19 cellular contexts compared by ENCODE assay signal in the genomic region with DNA sequence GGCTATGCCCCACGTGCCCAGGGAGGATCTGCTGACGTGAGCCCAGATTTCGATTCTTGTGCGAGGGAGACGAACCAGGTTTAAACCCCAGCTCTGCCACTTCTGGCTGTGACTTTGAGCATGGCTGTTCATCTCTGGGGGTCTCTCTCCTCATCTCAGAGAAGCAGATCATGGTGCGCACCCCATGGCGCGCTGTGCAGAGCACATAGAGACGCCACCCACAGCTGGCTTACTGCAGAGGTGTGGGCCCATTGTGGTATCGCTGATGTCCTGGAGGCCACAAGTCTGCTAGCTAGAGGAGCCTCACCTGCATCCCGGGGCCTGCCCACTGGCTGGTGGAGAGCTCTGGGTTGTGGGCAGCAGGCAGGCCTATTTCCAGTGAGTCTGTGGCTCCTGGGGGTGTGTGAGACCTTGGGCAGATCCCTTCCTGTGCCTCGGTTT.
DNase-seq lines count a peak whose midpoint lies in the region; ATAC-seq and TF ChIP-seq lines count a peak whose summit lies in the region.
"Had no signal": no experiment of that assay in that cellular context is flagged by ENCODE, and none has a peak within 500 bp of the region (broad histone marks: within the 10 kb centered on the region; RNA-seq: fewer than 3 reads in every experiment).

No MANE protein-coding gene starts in this region.

- H3K27ac Mint-ChIP-seq in chondrocyte (ENCODE audit: unreplicated experiment) (no peak overlapping the region), H9 (no peak overlapping the region)

- H3K27me3 ChIP-seq in DND-41 (ENCODE audit: insufficient read depth, low read length, poor library complexity) = no peaks in the 10 kb centered on the region
- H3K27me3 ChIP-seq in IMR-90 (ENCODE audit: control insufficient read depth, insufficient read depth, low read length) = peaks cover 4% of the 10 kb centered on the region; the same call in 1 of the 2 replicates
- no peaks in the 10 kb centered on the region for H3K27me3 ChIP-seq in spleen (replicated peaks in 1 of 7)
- no peaks in the 10 kb centered on the region for H3K27me3 ChIP-seq in H9 (ENCODE audit: insufficient read depth, low read length)
- no peaks in the 10 kb centered on the region for H3K27me3 ChIP-seq in body of pancreas

- ATAC-seq in DND-41 (ENCODE audit: insufficient read depth, low read depth) (no peak), IMR-90 (ENCODE audit: low read depth) (no peak), body of pancreas (no peak)
- ATAC-seq: HCT116, K562, SK-N-SH treated with all-trans-retinoic acid at 6 μM for 48 hours had no signal

- H3K36me3 Mint-ChIP-seq in chondrocyte (ENCODE audit: low read depth) = no peaks in the 10 kb centered on the region
- no peaks in the 10 kb centered on the region for H3K36me3 Mint-ChIP-seq in H9 (ENCODE audit: insufficient read depth in 1 of 3, low read depth in 3 of 3)

- DNase-seq in DND-41 (no peak), IMR-90 (no peak), chondrocyte (ENCODE audit: low spot score) (peak; percentile 84), spleen (peak; percentile 77), NCI-H2196 (lab: John Stamatoyannopoulos, UW; ENCODE audit: unreplicated experiment) (no peak), H9 (no peak), body of pancreas (no peak)
- DNase-seq: C1 segment of cervical spinal cord; NCI-H1048; NCI-H1694; NCI-H2107; NCI-H69; NK-92 treated with Interleukin-12 subunit alpha and Interleukin-12 subunit beta, amount 100 ng/mL, for 24 hours; PC-9; SHP77 had no signal

- H4K20me1 ChIP-seq in DND-41 (ENCODE audit: insufficient read depth, low read length) (0 out of 2 replicates have a peak, but pooled peaks cover 2% of the 10 kb centered on the region), IMR-90 (ENCODE audit: insufficient read depth, low read length) (no peaks in the 10 kb centered on the region), H9 (ENCODE audit: control insufficient read depth, insufficient read depth, insufficient read length) (no peaks in the 10 kb centered on the region)

- H3K23ac ChIP-seq in IMR-90 (ENCODE audit: low read depth, low read length) = no peak overlapping the region
- H3K23ac ChIP-seq in H9 (ENCODE audit: insufficient read length, low read depth, low read length) = no peak overlapping the region

- H3K56ac ChIP-seq in IMR-90 (ENCODE audit: extremely low read depth, insufficient read depth, low read length) (no peak overlapping the region), H9 (ENCODE audit: insufficient read length, low read depth, low read length) (no peak overlapping the region)

- POLR2A ChIA-PET in IMR-90 (lab: Charles Lee; ENCODE audit: unreplicated experiment) = interaction anchor here (0.6 kb wide), 1 partner anchor 144 kb away, joined by 4 read pairs; no protein-coding TSS in a partner anchor

- H3K79me1 ChIP-seq in IMR-90 (ENCODE audit: low read depth in 1 of 2, low read length in 2 of 2) = no peaks in the 10 kb centered on the region
- no peaks in the 10 kb centered on the region for H3K79me1 ChIP-seq in H9 (ENCODE audit: insufficient read depth, low read depth, low read length, poor library complexity, severe bottlenecking)

- H3K4me2 ChIP-seq in DND-41 (ENCODE audit: insufficient read depth, low read length) (no peak overlapping the region), IMR-90 (ENCODE audit: low read depth, low read length) (no peak overlapping the region), H9 (ENCODE audit: insufficient read depth, insufficient read length, low read length) (no peak overlapping the region)
- H3K4me2 ChIP-seq: PC-9 had no signal

- H4K8ac ChIP-seq in IMR-90 (ENCODE audit: low read depth in 2 of 2, low read length in 2 of 2) = no peak overlapping the region
- no peak overlapping the region for H4K8ac ChIP-seq in H9 (replicated peaks; ENCODE audit: insufficient read length, low read depth, low read length)

- H3K4ac ChIP-seq in IMR-90 (ENCODE audit: low read depth, low read length) (no peak overlapping the region), H9 (ENCODE audit: low read depth, low read length) (no peak overlapping the region)

- H2BK15ac ChIP-seq in IMR-90 (ENCODE audit: low read depth, low read length) = no peak overlapping the region
- no peak overlapping the region for H2BK15ac ChIP-seq in H9 (ENCODE audit: low read depth, low read length)

- peaks cover 5% of the 10 kb centered on the region; the same call in 1 of the 2 replicates for H3K4me1 ChIP-seq in DND-41 (ENCODE audit: insufficient read depth, low read length)
- no peaks in the 10 kb centered on the region for H3K4me1 ChIP-seq in IMR-90 (ENCODE audit: control insufficient read depth, insufficient read depth, low read length)
- peaks cover 3 to 94% (median 70%) of the 10 kb centered on the region in 6 donors for H3K4me1 ChIP-seq in spleen
- no peaks in the 10 kb centered on the region for H3K4me1 ChIP-seq in H9 (ENCODE audit: insufficient read depth, low read length)
- H3K4me1 ChIP-seq in body of pancreas = peaks cover 3% of the 10 kb centered on the region

- H3K27me3 Mint-ChIP-seq in chondrocyte (ENCODE audit: low read depth) (no peaks in the 10 kb centered on the region), H9 (ENCODE audit: low read depth) (peaks cover 4% of the 10 kb centered on the region)

- TF ChIP-seq CTCF in DND-41 (IDR thresholded peaks at IDR 0.05; ENCODE audit: borderline replicate concordance, extremely low read depth, low read length, poor library complexity, severe bottlenecking) (no peak), IMR-90 (conservative IDR thresholded peaks at IDR 0.05; ENCODE audit: low read depth, low read length) (no peak), chondrocyte (IDR thresholded peaks at IDR 0.05) (no peak), spleen (IDR thresholded peaks at IDR 0.05 in 8 of 11, conservative IDR thresholded peaks at IDR 0.05 in 3 of 11) (no peak), H9 (conservative IDR thresholded peaks at IDR 0.05) (no peak), body of pancreas (IDR thresholded peaks at IDR 0.05) (no peak)

- BruUV-seq in IMR-90 (replicated peaks; lab: Mats Ljungman, UMichigan) = no TSS peak

- H3K14ac ChIP-seq in IMR-90 (replicated peaks; ENCODE audit: low read depth, low read length) (no peak overlapping the region), H9 (ENCODE audit: insufficient read depth, low read length) (no peak overlapping the region; the same call in 1 of the 2 replicates)

- H3K18ac ChIP-seq in IMR-90 (ENCODE audit: low read depth, low read length) = no peak overlapping the region
- no peak overlapping the region for H3K18ac ChIP-seq in H9 (ENCODE audit: insufficient read length, low read depth, low read length)

- H2AFZ ChIP-seq in DND-41 (ENCODE audit: low read depth, low read length) (no peak overlapping the region), IMR-90 (replicated peaks; ENCODE audit: low read length, poor library complexity) (peak overlapping the region; percentile 51), H9 (ENCODE audit: low read length) (no peak overlapping the region)
- H2AFZ ChIP-seq: PC-9 had no signal

- no peaks in the 10 kb centered on the region for H3K23me2 ChIP-seq in H9 (ENCODE audit: insufficient read length, low read depth, low read length, poor library complexity, severe bottlenecking)

- H3K9ac ChIP-seq in DND-41 (ENCODE audit: low read depth, low read length) (no peak overlapping the region), IMR-90 (ENCODE audit: low read depth, low read length) (no peak overlapping the region), H9 (ENCODE audit: extremely low read depth, insufficient read length, low read length) (no peak overlapping the region)

- H3T11ph ChIP-seq in H9 (ENCODE audit: low read length) = no peak overlapping the region

- H3K9me3 Mint-ChIP-seq in chondrocyte (ENCODE audit: low read depth) = no peaks in the 10 kb centered on the region
- H3K9me3 Mint-ChIP-seq in H9 = no peaks in the 10 kb centered on the region

- H3K79me2 ChIP-seq in DND-41 (ENCODE audit: insufficient read depth, low read length) = no peaks in the 10 kb centered on the region
- H3K79me2 ChIP-seq in H9 (ENCODE audit: insufficient read depth, low read length) = no peaks in the 10 kb centered on the region

- H2BK5ac ChIP-seq in IMR-90 (ENCODE audit: low read depth, low read length, poor library complexity, severe bottlenecking) = no peak overlapping the region
- no peak overlapping the region for H2BK5ac ChIP-seq in H9 (ENCODE audit: insufficient read length, low read length)

- no peak overlapping the region for H2BK120ac ChIP-seq in IMR-90 (ENCODE audit: low read depth, low read length)
- no peak overlapping the region for H2BK120ac ChIP-seq in H9 (ENCODE audit: low read depth, low read length, poor library complexity, severe bottlenecking)

- H3K4me3 Mint-ChIP-seq in chondrocyte (ENCODE audit: unreplicated experiment) = no peak overlapping the region
- no peak overlapping the region; a peak in 1 of 5 replicates for H3K4me3 Mint-ChIP-seq in H9

- H2BK20ac ChIP-seq in IMR-90 (ENCODE audit: low read depth, low read length) = no peak overlapping the region
- H2BK20ac ChIP-seq in H9 (ENCODE audit: low read depth, low read length, poor library complexity, severe bottlenecking) = no peak overlapping the region

- dilution Hi-C loops in IMR-90 (cut with HindIII; ENCODE audit: low sequenced_read_pairs, unreplicated experiment) = no loop called here

- H2AK9ac ChIP-seq in IMR-90 (replicated peaks; ENCODE audit: low read depth, low read length, poor library complexity) = no peak overlapping the region

- TF ChIP-seq RAD21 in IMR-90 (IDR thresholded peaks at IDR 0.05; ENCODE audit: low read length) = no peak

- H4K91ac ChIP-seq in IMR-90 (ENCODE audit: insufficient read depth, low read depth, low read length) = no peak overlapping the region
- H4K91ac ChIP-seq in H9 (ENCODE audit: insufficient read length, low read depth, low read length) = no peak overlapping the region

- H3K36me3 ChIP-seq in DND-41 (ENCODE audit: insufficient read depth, low read length) (no peaks in the 10 kb centered on the region), IMR-90 (ENCODE audit: control insufficient read depth, insufficient read depth, low read length) (no peaks in the 10 kb centered on the region), spleen (no peaks in the 10 kb centered on the region), body of pancreas (replicated peaks in 1 of 2; ENCODE audit: insufficient read depth in 1 of 2, low read depth in 2 of 2) (no peaks in the 10 kb centered on the region)

- H2AK5ac ChIP-seq in IMR-90 (ENCODE audit: low read depth, low read length) = no peak overlapping the region
- no peak overlapping the region for H2AK5ac ChIP-seq in H9 (ENCODE audit: insufficient read length, low read length)

- WGBS in IMR-90 (ENCODE audit: extremely low coverage in 2 of 2, insufficient read length in 1 of 2), 2 experiments = 72% methylated on average over 7 of the region's 12 CpGs; no CpG with 5 or more reads in 1 of the 2 experiments
- WGBS in spleen, 5 donors = 60 to 82% (median 77%) methylated on average over 12 of the region's 12 CpGs
- no CpG with 5 or more reads among the region's 12 CpGs for WGBS in H9 (ENCODE audit: extremely low coverage, insufficient read length, low lambda C conversion rate)
- 85 to 89% methylated on average over 7 to 12 of the region's 12 CpGs for WGBS in body of pancreas, 2 donors

- H3K27ac ChIP-seq in DND-41 (ENCODE audit: low read length) (0 out of 2 replicates have a peak overlapping the region, but pooled peaks have one; percentile 22), IMR-90 (ENCODE audit: insufficient read depth, low read length) (no peak overlapping the region), spleen (peak overlapping the region in 5 of 8 donors; percentile 46 to 86 (median 62)), H9 (ENCODE audit: insufficient read length, low read depth, low read length) (no peak overlapping the region), body of pancreas (no peak overlapping the region)
- H3K27ac ChIP-seq: PC-9 had no signal

- no peaks in the 10 kb centered on the region for H3K9me1 ChIP-seq in IMR-90 (ENCODE audit: insufficient read depth, low read length)

- H3K9me3 ChIP-seq in DND-41 (ENCODE audit: insufficient read depth, low read length, severe bottlenecking) = no peaks in the 10 kb centered on the region
- no peaks in the 10 kb centered on the region for H3K9me3 ChIP-seq in IMR-90 (ENCODE audit: control insufficient read depth, insufficient read depth, low read length)
- no peaks in the 10 kb centered on the region for H3K9me3 ChIP-seq in spleen
- H3K9me3 ChIP-seq in H9 (ENCODE audit: control insufficient read depth, low read depth, low read length) = no peaks in the 10 kb centered on the region
- H3K9me3 ChIP-seq in body of pancreas = no peaks in the 10 kb centered on the region

- CTCF ChIA-PET in IMR-90 (lab: Yijun Ruan, JAX) = no interaction called here

- in situ Hi-C loops in IMR-90 (cut with MboI; ENCODE audit: low sequenced_read_pairs) = no loop called here

- intact Hi-C loops in IMR-90 (cut with micrococcal nuclease) (no loop called here), spleen (cut with DNase I; ENCODE audit: low total_unique reads) (no loop called here), body of pancreas (cut with DNase I) (no loop called here)

- no peak overlapping the region for H3K4me3 ChIP-seq in DND-41 (ENCODE audit: low read depth in 1 of 2, low read length in 2 of 2)
- H3K4me3 ChIP-seq in IMR-90 (ENCODE audit: insufficient read depth, low read depth, low read length) = no peak overlapping the region
- no peak overlapping the region for H3K4me3 ChIP-seq in spleen
- H3K4me3 ChIP-seq in body of pancreas = no peak overlapping the region
- H3K4me3 ChIP-seq: GM12878, K562, PC-9 had no signal

- H4K5ac ChIP-seq in IMR-90 (ENCODE audit: low read depth, low read length) (no peak overlapping the region), H9 (ENCODE audit: insufficient read length, low read depth, low read length) (no peak overlapping the region)

- H3K4me1 Mint-ChIP-seq in chondrocyte (ENCODE audit: low read depth) = no peaks in the 10 kb centered on the region
- peaks cover 4 to 9% of the 10 kb centered on the region in 2 experiments; a peak in 3 of 4 replicates for H3K4me1 Mint-ChIP-seq in H9

- H2BK12ac ChIP-seq in H9 (ENCODE audit: insufficient read length, low read depth, low read length) = no peak overlapping the region

- no peak for TF ChIP-seq POLR2A in IMR-90 (IDR thresholded peaks at IDR 0.05; ENCODE audit: low read depth, low read length)
- TF ChIP-seq POLR2A in spleen (IDR thresholded peaks at IDR 0.05) = no peak
- no peak for TF ChIP-seq POLR2A in body of pancreas (IDR thresholded peaks at IDR 0.05)

Comparison
In these comparisons a context has a peak if more than half of its experiments do, and no peak if none do; other contexts are left out.
1. DNase-seq: peak in chondrocyte (single experiment) and spleen (single experiment); none in DND-41 (single experiment), IMR-90 (single experiment), NCI-H2196 (single experiment), H9 (single experiment) and body of pancreas (0 of 4).
2. H3K27ac ChIP-seq: peak in DND-41 (single experiment) and spleen (5 of 8); none in IMR-90 (single experiment), H9 (single experiment) and body of pancreas (0 of 4).